ENCODE assay signal across 27 cellular contexts in the genomic region with DNA sequence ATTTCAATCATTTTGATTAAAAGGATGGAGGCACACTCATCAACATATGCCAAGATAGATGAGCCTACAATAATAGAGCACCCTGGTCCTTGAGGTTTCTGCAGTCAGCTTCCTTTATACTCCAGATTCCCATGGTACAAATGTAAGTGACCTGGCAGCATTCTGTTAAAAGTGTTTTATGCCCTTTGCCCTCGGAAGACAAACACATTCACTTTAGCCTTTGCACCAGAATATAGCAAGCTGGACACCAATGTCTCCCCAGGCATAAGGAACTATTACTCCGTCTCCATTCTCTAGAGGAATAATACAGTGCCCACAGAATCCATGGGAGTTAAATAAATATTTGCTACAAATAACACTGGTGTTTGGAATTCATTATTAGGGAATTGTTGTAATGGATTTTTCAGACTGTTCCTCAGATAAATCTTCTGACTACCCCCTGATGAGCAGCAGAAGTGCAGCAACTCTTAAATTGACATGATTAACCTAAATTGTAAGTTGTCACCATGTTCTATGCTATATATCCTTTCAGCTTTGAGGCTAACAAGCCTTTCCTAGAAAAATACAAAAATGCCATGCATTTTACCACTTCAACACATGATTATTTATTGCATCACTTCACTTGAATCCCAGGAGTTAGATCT.
"Had no signal": no experiment of that assay in that cellular context is flagged by ENCODE, and none has a peak within 500 bp of the region (broad histone marks: within the 10 kb centered on the region; RNA-seq: fewer than 3 reads in every experiment).

No MANE protein-coding gene starts in this region.

- H3K9ac ChIP-seq: neural progenitor cell, parathyroid adenoma had no signal

- DNase-seq: naive B cell; naive thymus-derived CD8-positive, alpha-beta T cell; nephron progenitor cell; occipital lobe; ovary; posterior cingulate gyrus; psoas muscle; right cardiac atrium; stimulated activated CD4-positive, alpha-beta T cell treated with anti-CD3 and anti-CD28 coated beads, Interleukin-15, amount 100 ng/mL, for 24 hours; stimulated activated CD4-positive, alpha-beta T cell treated with anti-CD3 and anti-CD28 coated beads, Interleukin-2, amount 100 ng/mL, for 24 hours; stimulated activated CD4-positive, alpha-beta T cell treated with anti-CD3 and anti-CD28 coated beads, Interleukin-2, amount 100 ng/mL, for 48 hours; stimulated activated CD4-positive, alpha-beta T cell treated with anti-CD3 and anti-CD28 coated beads, Interleukin-4, amount 100 ng/mL, for 24 hours; stimulated activated naive B cell treated with anti-CD40 and anti-IgM and Interleukin-4, amounts not matched to agents 10 μg/mL and 1 μg/mL and 100 μg/mL, for 72 hours; stimulated activated naive CD4-positive, alpha-beta T cell treated with Interleukin-2 at 50 U/mL for 16 hours; stomach; thyroid gland; upper lobe of left lung had no signal

- H3K4me3 Mint-ChIP-seq: naive B cell; naive thymus-derived CD8-positive, alpha-beta T cell; natural killer cell treated with Interleukin-12 subunit alpha and Interleukin-12 subunit beta and Interleukin-15 and Interleukin-18, amount 100 ng/mL, for 72 hours; nephron progenitor cell; neural progenitor cell; stimulated activated effector memory CD8-positive, alpha-beta T cell treated with anti-CD3 and anti-CD28 coated beads, Interleukin-12 subunit alpha, Interleukin-12 subunit beta, amount 100 ng/mL, for 72 hours; stimulated activated naive B cell treated with anti-CD40 and anti-IgM and Interleukin-4, amounts not matched to agents 10 μg/mL and 1 μg/mL and 100 μg/mL, for 72 hours; stimulated activated naive CD8-positive, alpha-beta T cell treated with anti-CD3 and anti-CD28 coated beads, Interleukin-15, Interleukin-2, amounts not matched to agents 100 ng/mL and 50 ng/mL, for 24 hours had no signal

- H3K27ac Mint-ChIP-seq: naive B cell; naive thymus-derived CD8-positive, alpha-beta T cell; natural killer cell treated with Interleukin-12 subunit alpha and Interleukin-12 subunit beta and Interleukin-15 and Interleukin-18, amount 100 ng/mL, for 72 hours; nephron progenitor cell; neural progenitor cell; progenitor cell of endocrine pancreas; stimulated activated effector memory CD8-positive, alpha-beta T cell treated with anti-CD3 and anti-CD28 coated beads, Interleukin-12 subunit alpha, Interleukin-12 subunit beta, amount 100 ng/mL, for 72 hours; stimulated activated naive B cell treated with anti-CD40 and anti-IgM and Interleukin-4, amounts not matched to agents 10 μg/mL and 1 μg/mL and 100 μg/mL, for 72 hours; stimulated activated naive CD8-positive, alpha-beta T cell treated with anti-CD3 and anti-CD28 coated beads, Interleukin-15, Interleukin-2, amounts not matched to agents 100 ng/mL and 50 ng/mL, for 24 hours had no signal

- H3K27me3 Mint-ChIP-seq: natural killer cell treated with Interleukin-12 subunit alpha and Interleukin-12 subunit beta and Interleukin-15 and Interleukin-18, amount 100 ng/mL, for 72 hours; progenitor cell of endocrine pancreas; stimulated activated naive CD8-positive, alpha-beta T cell treated with anti-CD3 and anti-CD28 coated beads, Interleukin-15, Interleukin-2, amounts not matched to agents 100 ng/mL and 50 ng/mL, for 24 hours had no signal

- H3K4me1 ChIP-seq: neural progenitor cell, parathyroid adenoma, psoas muscle, stomach, thyroid gland, tibial nerve, upper lobe of left lung had no signal

- H3K27me3 ChIP-seq: neural progenitor cell, ovary, stomach, thyroid gland, tibial nerve, upper lobe of left lung had no signal

- H2AFZ ChIP-seq: parathyroid adenoma had no signal

- H3K36me3 Mint-ChIP-seq: naive B cell; naive thymus-derived CD8-positive, alpha-beta T cell; natural killer cell treated with Interleukin-12 subunit alpha and Interleukin-12 subunit beta and Interleukin-15 and Interleukin-18, amount 100 ng/mL, for 72 hours; neural progenitor cell; stimulated activated effector memory CD8-positive, alpha-beta T cell treated with anti-CD3 and anti-CD28 coated beads, Interleukin-12 subunit alpha, Interleukin-12 subunit beta, amount 100 ng/mL, for 72 hours; stimulated activated naive B cell treated with anti-CD40 and anti-IgM and Interleukin-4, amounts not matched to agents 10 μg/mL and 1 μg/mL and 100 μg/mL, for 72 hours had no signal

- H3K4me1 Mint-ChIP-seq: naive B cell; naive thymus-derived CD8-positive, alpha-beta T cell; nephron progenitor cell; neural progenitor cell; stimulated activated effector memory CD8-positive, alpha-beta T cell treated with anti-CD3 and anti-CD28 coated beads, Interleukin-12 subunit alpha, Interleukin-12 subunit beta, amount 100 ng/mL, for 72 hours; stimulated activated naive B cell treated with anti-CD40 and anti-IgM and Interleukin-4, amounts not matched to agents 10 μg/mL and 1 μg/mL and 100 μg/mL, for 72 hours had no signal

- H3K4me2 ChIP-seq: neural progenitor cell had no signal

- H3K9me3 ChIP-seq: ovary, psoas muscle, stomach, thoracic aorta, thyroid gland, tibial nerve, upper lobe of left lung had no signal

- H3K4me3 ChIP-seq: neural progenitor cell, ovary, psoas muscle, skin epidermis, stomach, thoracic aorta, thyroid gland, tibial nerve, upper lobe of left lung had no signal

- ATAC-seq: naive thymus-derived CD8-positive, alpha-beta T cell; natural killer cell treated with Interleukin-12 subunit alpha and Interleukin-12 subunit beta and Interleukin-15 and Interleukin-18, amount 100 ng/mL, for 72 hours; psoas muscle; right cardiac atrium; sciatic nerve; stimulated activated effector memory CD8-positive, alpha-beta T cell treated with anti-CD3 and anti-CD28 coated beads, Interleukin-12 subunit alpha, Interleukin-12 subunit beta, amount 100 ng/mL, for 72 hours; stimulated activated naive B cell treated with anti-CD40 and anti-IgM and Interleukin-4, amounts not matched to agents 10 μg/mL and 1 μg/mL and 100 μg/mL, for 72 hours had no signal

- H3K36me3 ChIP-seq: neural progenitor cell, ovary, stomach, thoracic aorta, thyroid gland, tibial nerve, upper lobe of left lung had no signal

- H3K27ac ChIP-seq: neural progenitor cell, ovary, parathyroid adenoma, psoas muscle, skin epidermis, stomach, thoracic aorta, thyroid gland, tibial nerve, upper lobe of left lung had no signal

- H3K9me3 Mint-ChIP-seq: naive B cell; nephron progenitor cell; neural progenitor cell; stimulated activated naive B cell treated with anti-CD40 and anti-IgM and Interleukin-4, amounts not matched to agents 10 μg/mL and 1 μg/mL and 100 μg/mL, for 72 hours had no signal

- H3K79me2 ChIP-seq: parathyroid adenoma had no signal
